In the genomic region with DNA sequence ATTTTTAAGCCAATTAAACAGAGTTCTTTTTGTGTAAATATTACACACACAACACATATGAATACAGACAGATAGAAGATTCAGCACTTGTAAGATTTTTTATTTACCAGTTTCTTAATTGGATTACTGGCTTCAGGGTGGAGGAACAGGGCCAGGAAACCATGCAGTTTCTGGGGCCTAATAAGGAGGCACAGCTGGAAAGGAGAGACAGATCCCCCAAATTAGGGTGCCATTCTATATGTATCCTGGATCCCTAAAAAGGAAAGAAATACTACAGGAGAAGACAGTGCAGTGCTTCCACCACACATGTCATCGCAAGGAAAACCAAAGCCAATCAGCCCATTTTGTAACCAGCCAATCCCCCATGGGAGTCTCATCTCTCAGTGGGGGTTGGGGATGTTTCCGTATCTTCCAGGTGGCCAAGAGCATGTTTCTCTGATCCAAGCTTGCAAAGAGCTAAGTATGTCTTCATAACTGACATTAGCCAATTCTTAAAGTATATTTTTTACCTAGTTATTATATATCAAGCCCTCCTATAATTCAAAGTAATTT, we compare ENCODE assay signal across 1 cellular context.
TF ChIP-seq lines count a peak whose summit lies in the region.

No MANE protein-coding gene starts in this region.

TF ChIP-seq in K562, 482 proteins besides CTCF, POLR2A, EP300 and RAD21 (continues in another document):
- TF ChIP-seq KAT7 (CRISPR knock-in tag; IDR thresholded peaks at IDR 0.05; ENCODE audit: borderline replicate concordance) (no peak), TRIM24 (IDR thresholded peaks at IDR 0.05) (peak in 1 of 2 experiments; percentile 72; a peak in 2 of 4 replicates), MTA3 (IDR thresholded peaks at IDR 0.05; ENCODE audit: borderline replicate concordance) (0 out of 2 replicates have a peak, but pooled peaks have one; percentile 22), PHB2 (IDR thresholded peaks at IDR 0.05; ENCODE audit: low read depth) (no peak), ERF (CRISPR knock-in tag; IDR thresholded peaks at IDR 0.05) (no peak), MCM2 (IDR thresholded peaks at IDR 0.05; ENCODE audit: low read depth) (no peak), TRIM28 (IDR thresholded peaks at IDR 0.05) (peak; percentile 98), ZNF124 (CRISPR knock-in tag; IDR thresholded peaks at IDR 0.05) (no peak), SRF (CRISPR knock-in tag; IDR thresholded peaks at IDR 0.05) (no peak), ZBED1 (IDR thresholded peaks at IDR 0.05) (no peak), CBX1 (IDR thresholded peaks at IDR 0.05; ENCODE audit: low read depth) (peak; percentile 92), TAF15 (IDR thresholded peaks at IDR 0.05; ENCODE audit: low read depth, low read length) (no peak), GABPB1 (CRISPR knock-in tag; IDR thresholded peaks at IDR 0.05) (no peak), ELF4 (CRISPR knock-in tag; IDR thresholded peaks at IDR 0.05) (no peak), PML (IDR thresholded peaks at IDR 0.05; ENCODE audit: low read length) (no peak), HOXB6 (CRISPR knock-in tag; IDR thresholded peaks at IDR 0.05; ENCODE audit: borderline replicate concordance) (no peak), JUN (IDR thresholded peaks at IDR 0.05; ENCODE audit: borderline replicate concordance, low read depth, low read length) (0 out of 2 replicates have a peak, but pooled peaks have one; percentile 20), JUN (CRISPR knock-in tag; IDR thresholded peaks at IDR 0.05; ENCODE audit: borderline replicate concordance) (no peak), DIDO1 (tag; IDR thresholded peaks at IDR 0.05; ENCODE audit: low read depth) (no peak), ZNF445 (CRISPR knock-in tag; IDR thresholded peaks at IDR 0.05; ENCODE audit: low read depth) (peak; percentile 79; the same call in 1 of the 2 replicates), ZNF212 (CRISPR knock-in tag; IDR thresholded peaks at IDR 0.05) (no peak), ZNF707 (CRISPR knock-in tag; conservative IDR thresholded peaks at IDR 0.05) (no peak), ZBTB1 (CRISPR knock-in tag; IDR thresholded peaks at IDR 0.05; ENCODE audit: borderline replicate concordance, low read depth) (no peak), DNMT1 (IDR thresholded peaks at IDR 0.05) (no peak), HEY1 (CRISPR knock-in tag; IDR thresholded peaks at IDR 0.05; ENCODE audit: borderline replicate concordance) (no peak), ZFP36 (IDR thresholded peaks at IDR 0.05; ENCODE audit: low read depth, low read length, partially characterized antibody) (peak; percentile 98), KLF13 (tag; IDR thresholded peaks at IDR 0.05; ENCODE audit: borderline replicate concordance, low read depth) (no peak), CBX3 (IDR thresholded peaks at IDR 0.05; ENCODE audit: borderline replicate concordance in 1 of 2, low read length in 2 of 2) (peak in 1 of 2 experiments; percentile 99; a peak in 2 of 3 replicates), HLTF (IDR thresholded peaks at IDR 0.05) (0 out of 2 replicates have a peak, but pooled peaks have one; percentile 64), CBX5 (IDR thresholded peaks at IDR 0.05; ENCODE audit: borderline replicate concordance, low read depth) (peak; percentile 96), ELF1 (tag; IDR thresholded peaks at IDR 0.05) (no peak), XRCC3 (IDR thresholded peaks at IDR 0.05) (0 out of 2 replicates have a peak, but pooled peaks have one; percentile 65), ZNF263 (CRISPR knock-in tag; IDR thresholded peaks at IDR 0.05; ENCODE audit: borderline replicate concordance) (no peak)
- TF ChIP-seq, protein P1, sequence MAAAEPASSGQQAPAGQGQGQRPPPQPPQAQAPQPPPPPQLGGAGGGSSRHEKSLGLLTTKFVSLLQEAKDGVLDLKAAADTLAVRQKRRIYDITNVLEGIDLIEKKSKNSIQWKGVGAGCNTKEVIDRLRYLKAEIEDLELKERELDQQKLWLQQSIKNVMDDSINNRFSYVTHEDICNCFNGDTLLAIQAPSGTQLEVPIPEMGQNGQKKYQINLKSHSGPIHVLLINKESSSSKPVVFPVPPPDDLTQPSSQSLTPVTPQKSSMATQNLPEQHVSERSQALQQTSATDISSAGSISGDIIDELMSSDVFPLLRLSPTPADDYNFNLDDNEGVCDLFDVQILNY (CRISPR knock-in tag; IDR thresholded peaks at IDR 0.05): no peak
- TF ChIP-seq, protein P2, sequence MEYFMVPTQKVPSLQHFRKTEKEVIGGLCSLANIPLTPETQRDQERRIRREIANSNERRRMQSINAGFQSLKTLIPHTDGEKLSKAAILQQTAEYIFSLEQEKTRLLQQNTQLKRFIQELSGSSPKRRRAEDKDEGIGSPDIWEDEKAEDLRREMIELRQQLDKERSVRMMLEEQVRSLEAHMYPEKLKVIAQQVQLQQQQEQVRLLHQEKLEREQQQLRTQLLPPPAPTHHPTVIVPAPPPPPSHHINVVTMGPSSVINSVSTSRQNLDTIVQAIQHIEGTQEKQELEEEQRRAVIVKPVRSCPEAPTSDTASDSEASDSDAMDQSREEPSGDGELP (CRISPR knock-in tag; IDR thresholded peaks at IDR 0.05; ENCODE audit: borderline replicate concordance): no peak
- TF ChIP-seq, protein P3, sequence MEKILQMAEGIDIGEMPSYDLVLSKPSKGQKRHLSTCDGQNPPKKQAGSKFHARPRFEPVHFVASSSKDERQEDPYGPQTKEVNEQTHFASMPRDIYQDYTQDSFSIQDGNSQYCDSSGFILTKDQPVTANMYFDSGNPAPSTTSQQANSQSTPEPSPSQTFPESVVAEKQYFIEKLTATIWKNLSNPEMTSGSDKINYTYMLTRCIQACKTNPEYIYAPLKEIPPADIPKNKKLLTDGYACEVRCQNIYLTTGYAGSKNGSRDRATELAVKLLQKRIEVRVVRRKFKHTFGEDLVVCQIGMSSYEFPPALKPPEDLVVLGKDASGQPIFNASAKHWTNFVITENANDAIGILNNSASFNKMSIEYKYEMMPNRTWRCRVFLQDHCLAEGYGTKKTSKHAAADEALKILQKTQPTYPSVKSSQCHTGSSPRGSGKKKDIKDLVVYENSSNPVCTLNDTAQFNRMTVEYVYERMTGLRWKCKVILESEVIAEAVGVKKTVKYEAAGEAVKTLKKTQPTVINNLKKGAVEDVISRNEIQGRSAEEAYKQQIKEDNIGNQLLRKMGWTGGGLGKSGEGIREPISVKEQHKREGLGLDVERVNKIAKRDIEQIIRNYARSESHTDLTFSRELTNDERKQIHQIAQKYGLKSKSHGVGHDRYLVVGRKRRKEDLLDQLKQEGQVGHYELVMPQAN (IDR thresholded peaks at IDR 0.05; ENCODE audit: borderline replicate concordance): no peak
- TF ChIP-seq, protein P4, sequence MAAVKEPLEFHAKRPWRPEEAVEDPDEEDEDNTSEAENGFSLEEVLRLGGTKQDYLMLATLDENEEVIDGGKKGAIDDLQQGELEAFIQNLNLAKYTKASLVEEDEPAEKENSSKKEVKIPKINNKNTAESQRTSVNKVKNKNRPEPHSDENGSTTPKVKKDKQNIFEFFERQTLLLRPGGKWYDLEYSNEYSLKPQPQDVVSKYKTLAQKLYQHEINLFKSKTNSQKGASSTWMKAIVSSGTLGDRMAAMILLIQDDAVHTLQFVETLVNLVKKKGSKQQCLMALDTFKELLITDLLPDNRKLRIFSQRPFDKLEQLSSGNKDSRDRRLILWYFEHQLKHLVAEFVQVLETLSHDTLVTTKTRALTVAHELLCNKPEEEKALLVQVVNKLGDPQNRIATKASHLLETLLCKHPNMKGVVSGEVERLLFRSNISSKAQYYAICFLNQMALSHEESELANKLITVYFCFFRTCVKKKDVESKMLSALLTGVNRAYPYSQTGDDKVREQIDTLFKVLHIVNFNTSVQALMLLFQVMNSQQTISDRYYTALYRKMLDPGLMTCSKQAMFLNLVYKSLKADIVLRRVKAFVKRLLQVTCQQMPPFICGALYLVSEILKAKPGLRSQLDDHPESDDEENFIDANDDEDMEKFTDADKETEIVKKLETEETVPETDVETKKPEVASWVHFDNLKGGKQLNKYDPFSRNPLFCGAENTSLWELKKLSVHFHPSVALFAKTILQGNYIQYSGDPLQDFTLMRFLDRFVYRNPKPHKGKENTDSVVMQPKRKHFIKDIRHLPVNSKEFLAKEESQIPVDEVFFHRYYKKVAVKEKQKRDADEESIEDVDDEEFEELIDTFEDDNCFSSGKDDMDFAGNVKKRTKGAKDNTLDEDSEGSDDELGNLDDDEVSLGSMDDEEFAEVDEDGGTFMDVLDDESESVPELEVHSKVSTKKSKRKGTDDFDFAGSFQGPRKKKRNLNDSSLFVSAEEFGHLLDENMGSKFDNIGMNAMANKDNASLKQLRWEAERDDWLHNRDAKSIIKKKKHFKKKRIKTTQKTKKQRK (IDR thresholded peaks at IDR 0.05; ENCODE audit: borderline replicate concordance, low read depth, low read length): peak; percentile 80
- TF ChIP-seq, protein P5, sequence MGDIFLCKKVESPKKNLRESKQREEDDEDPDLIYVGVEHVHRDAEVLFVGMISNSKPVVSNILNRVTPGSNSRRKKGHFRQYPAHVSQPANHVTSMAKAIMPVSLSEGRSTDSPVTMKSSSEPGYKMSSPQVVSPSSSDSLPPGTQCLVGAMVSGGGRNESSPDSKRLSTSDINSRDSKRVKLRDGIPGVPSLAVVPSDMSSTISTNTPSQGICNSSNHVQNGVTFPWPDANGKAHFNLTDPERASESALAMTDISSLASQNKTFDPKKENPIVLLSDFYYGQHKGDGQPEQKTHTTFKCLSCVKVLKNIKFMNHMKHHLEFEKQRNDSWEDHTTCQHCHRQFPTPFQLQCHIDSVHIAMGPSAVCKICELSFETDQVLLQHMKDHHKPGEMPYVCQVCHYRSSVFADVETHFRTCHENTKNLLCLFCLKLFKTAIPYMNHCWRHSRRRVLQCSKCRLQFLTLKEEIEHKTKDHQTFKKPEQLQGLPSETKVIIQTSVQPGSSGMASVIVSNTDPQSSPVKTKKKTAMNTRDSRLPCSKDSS (IDR thresholded peaks at IDR 0.05; ENCODE audit: low read depth, partially characterized antibody): peak; percentile 94
- TF ChIP-seq, protein P6, sequence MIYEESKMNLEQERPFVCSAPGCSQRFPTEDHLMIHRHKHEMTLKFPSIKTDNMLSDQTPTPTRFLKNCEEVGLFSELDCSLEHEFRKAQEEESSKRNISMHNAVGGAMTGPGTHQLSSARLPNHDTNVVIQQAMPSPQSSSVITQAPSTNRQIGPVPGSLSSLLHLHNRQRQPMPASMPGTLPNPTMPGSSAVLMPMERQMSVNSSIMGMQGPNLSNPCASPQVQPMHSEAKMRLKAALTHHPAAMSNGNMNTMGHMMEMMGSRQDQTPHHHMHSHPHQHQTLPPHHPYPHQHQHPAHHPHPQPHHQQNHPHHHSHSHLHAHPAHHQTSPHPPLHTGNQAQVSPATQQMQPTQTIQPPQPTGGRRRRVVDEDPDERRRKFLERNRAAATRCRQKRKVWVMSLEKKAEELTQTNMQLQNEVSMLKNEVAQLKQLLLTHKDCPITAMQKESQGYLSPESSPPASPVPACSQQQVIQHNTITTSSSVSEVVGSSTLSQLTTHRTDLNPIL (CRISPR knock-in tag; IDR thresholded peaks at IDR 0.05): no peak
- TF ChIP-seq, protein P7, sequence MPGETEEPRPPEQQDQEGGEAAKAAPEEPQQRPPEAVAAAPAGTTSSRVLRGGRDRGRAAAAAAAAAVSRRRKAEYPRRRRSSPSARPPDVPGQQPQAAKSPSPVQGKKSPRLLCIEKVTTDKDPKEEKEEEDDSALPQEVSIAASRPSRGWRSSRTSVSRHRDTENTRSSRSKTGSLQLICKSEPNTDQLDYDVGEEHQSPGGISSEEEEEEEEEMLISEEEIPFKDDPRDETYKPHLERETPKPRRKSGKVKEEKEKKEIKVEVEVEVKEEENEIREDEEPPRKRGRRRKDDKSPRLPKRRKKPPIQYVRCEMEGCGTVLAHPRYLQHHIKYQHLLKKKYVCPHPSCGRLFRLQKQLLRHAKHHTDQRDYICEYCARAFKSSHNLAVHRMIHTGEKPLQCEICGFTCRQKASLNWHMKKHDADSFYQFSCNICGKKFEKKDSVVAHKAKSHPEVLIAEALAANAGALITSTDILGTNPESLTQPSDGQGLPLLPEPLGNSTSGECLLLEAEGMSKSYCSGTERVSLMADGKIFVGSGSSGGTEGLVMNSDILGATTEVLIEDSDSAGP (CRISPR knock-in tag; IDR thresholded peaks at IDR 0.05): no peak
- TF ChIP-seq, protein P8, sequence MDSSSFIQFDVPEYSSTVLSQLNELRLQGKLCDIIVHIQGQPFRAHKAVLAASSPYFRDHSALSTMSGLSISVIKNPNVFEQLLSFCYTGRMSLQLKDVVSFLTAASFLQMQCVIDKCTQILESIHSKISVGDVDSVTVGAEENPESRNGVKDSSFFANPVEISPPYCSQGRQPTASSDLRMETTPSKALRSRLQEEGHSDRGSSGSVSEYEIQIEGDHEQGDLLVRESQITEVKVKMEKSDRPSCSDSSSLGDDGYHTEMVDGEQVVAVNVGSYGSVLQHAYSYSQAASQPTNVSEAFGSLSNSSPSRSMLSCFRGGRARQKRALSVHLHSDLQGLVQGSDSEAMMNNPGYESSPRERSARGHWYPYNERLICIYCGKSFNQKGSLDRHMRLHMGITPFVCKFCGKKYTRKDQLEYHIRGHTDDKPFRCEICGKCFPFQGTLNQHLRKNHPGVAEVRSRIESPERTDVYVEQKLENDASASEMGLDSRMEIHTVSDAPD (CRISPR knock-in tag; IDR thresholded peaks at IDR 0.05): no peak
- TF ChIP-seq, protein P9, sequence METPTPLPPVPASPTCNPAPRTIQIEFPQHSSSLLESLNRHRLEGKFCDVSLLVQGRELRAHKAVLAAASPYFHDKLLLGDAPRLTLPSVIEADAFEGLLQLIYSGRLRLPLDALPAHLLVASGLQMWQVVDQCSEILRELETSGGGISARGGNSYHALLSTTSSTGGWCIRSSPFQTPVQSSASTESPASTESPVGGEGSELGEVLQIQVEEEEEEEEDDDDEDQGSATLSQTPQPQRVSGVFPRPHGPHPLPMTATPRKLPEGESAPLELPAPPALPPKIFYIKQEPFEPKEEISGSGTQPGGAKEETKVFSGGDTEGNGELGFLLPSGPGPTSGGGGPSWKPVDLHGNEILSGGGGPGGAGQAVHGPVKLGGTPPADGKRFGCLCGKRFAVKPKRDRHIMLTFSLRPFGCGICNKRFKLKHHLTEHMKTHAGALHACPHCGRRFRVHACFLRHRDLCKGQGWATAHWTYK (CRISPR knock-in tag; IDR thresholded peaks at IDR 0.05): no peak
- TF ChIP-seq, protein P10, sequence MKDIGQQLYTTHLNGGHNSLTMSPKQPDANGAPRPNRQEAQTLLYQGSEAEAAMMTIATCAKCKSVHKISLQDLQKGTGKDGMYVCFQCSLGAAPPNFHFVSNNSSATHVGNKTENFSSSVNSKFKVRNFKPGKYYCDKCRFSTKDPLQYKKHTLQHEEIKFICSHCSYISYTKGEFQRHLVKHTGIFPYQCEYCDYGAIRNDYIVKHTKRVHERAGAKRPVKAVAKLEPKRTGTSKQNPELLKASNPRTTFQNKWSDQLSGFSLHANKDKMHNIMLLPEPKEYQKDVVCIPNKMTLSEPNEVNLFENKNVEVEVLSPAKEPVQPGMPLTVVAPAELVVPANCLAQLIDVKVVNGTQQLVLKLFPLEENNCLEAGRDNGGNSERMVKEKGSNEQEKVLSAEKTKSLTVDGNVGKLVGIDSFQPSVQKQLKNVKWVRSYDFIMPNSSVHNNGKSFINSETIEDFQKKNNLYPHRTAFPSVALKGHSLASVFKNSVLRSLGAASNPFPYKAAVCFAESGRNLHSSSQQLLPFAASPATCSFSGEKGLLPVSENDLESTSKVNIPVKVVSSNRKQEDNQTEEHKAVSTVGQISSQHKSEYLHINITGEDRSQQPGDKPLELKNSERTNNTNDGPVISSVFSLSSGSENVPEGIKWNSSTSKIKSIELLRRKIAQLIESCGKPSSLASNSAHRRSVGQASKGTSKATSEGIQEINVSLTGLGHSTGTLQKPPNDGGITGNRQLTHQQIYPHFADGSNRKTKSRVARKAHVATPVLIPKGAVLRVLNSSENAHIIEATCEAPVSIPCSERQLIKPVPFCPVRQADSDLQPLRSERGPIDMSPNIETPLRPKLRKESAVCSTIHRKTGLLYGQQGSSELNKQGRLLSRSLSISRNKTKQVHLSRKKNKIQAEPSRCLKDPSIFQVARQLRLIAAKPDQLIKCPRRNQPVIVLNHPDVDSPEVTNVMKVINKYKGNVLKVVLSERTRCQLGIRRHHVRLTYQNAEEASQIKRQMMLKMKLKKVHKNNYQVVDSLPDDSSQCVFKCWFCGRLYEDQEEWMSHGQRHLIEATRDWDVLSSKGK (CRISPR knock-in tag; IDR thresholded peaks at IDR 0.05): no peak
